18 cellular contexts compared by ENCODE assay signal in the genomic region with DNA sequence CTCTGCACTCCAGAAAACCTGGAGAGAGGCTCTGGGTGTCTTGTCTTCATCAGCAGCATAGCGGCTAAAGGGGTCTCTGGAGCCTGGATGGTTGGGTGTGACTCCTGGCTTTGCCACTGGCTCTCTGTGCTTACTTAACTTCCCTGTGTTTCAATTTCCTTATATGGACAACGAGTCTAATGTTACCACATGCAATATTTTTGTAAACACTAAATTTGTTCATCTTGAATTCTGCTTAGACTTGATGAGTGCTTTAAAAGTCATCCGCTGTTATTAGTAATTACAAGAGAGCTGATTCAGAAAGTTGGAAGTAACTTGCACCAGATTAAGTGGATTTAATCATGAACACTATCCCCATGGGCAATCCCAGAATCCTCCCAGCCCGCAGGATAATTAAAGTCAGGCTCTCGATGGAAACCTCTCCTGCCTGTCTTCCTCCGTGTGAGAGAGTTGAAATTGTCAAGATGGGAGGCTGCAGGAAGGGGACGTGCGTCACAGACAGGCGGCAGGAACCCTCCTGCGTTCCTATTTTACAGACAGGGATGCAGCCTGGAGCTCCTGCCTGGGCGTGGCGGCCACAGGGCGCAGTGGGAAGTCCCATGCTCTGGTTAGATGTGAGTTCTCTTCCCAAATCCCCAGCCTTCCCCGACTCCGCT.
A peak's percentile ranks its signal among the peaks of the same experiment; 100 is the strongest.
DNase-seq lines count a peak whose midpoint lies in the region; TF ChIP-seq lines count a peak whose summit lies in the region.
"Had no signal": no experiment of that assay in that cellular context is flagged by ENCODE, and none has a peak within 500 bp of the region (broad histone marks: within the 10 kb centered on the region; RNA-seq: fewer than 3 reads in every experiment).

No MANE protein-coding gene starts in this region.

- H3K27me3 Mint-ChIP-seq in osteocyte (ENCODE audit: unreplicated experiment) = peaks cover 66% of the 10 kb centered on the region

- no peak overlapping the region for H4K91ac ChIP-seq in neuronal stem cell (ENCODE audit: low read depth, low read length, poor library complexity)

- no peak overlapping the region for H2BK5ac ChIP-seq in neuronal stem cell (ENCODE audit: low read length)

- peak overlapping the region; percentile 17 for H3K4me3 Mint-ChIP-seq in osteocyte (ENCODE audit: unreplicated experiment)
- H3K4me3 Mint-ChIP-seq: stimulated activated naive B cell treated with anti-CD40 and anti-IgM and Interleukin-4, amounts not matched to agents 10 μg/mL and 1 μg/mL and 100 μg/mL, for 72 hours had no signal

- H3K4me2 ChIP-seq in neuronal stem cell (ENCODE audit: insufficient read depth, low read length, poor library complexity, severe bottlenecking) = no peak overlapping the region

- H3K4me1 Mint-ChIP-seq in osteocyte (ENCODE audit: unreplicated experiment) = no peaks in the 10 kb centered on the region

- TF ChIP-seq POLR2A in NB4 (IDR thresholded peaks at IDR 0.05; ENCODE audit: extremely low read depth, insufficient read length) = no peak

- no peaks in the 10 kb centered on the region for H3K79me1 ChIP-seq in neuronal stem cell (ENCODE audit: low read depth, low read length)

- no peak overlapping the region for H4K8ac ChIP-seq in neuronal stem cell (ENCODE audit: low read depth, low read length)

- H3K9me3 Mint-ChIP-seq in osteocyte (ENCODE audit: unreplicated experiment) = no peaks in the 10 kb centered on the region
- H3K9me3 Mint-ChIP-seq: stimulated activated naive B cell treated with anti-CD40 and anti-IgM and Interleukin-4, amounts not matched to agents 10 μg/mL and 1 μg/mL and 100 μg/mL, for 72 hours had no signal

- H3K14ac ChIP-seq in neuronal stem cell (ENCODE audit: low read length) = no peak overlapping the region

- no peak overlapping the region for H2BK120ac ChIP-seq in neuronal stem cell (ENCODE audit: low read depth, low read length)

- no peaks in the 10 kb centered on the region for H3K36me3 Mint-ChIP-seq in osteocyte (ENCODE audit: unreplicated experiment)
- H3K36me3 Mint-ChIP-seq: CD4-positive, alpha-beta memory T cell; stimulated activated naive B cell treated with anti-CD40 and anti-IgM and Interleukin-4, amounts not matched to agents 10 μg/mL and 1 μg/mL and 100 μg/mL, for 72 hours had no signal

- intact Hi-C loops in colonic mucosa (cut with DNase I) = no loop called here

- H2AK5ac ChIP-seq in neuronal stem cell (ENCODE audit: low read depth, low read length) = no peak overlapping the region

- H3K4me1 ChIP-seq in neuronal stem cell (ENCODE audit: control insufficient read depth in 2 of 2, insufficient read depth in 1 of 2, low read depth in 1 of 2, low read length in 2 of 2) (peaks cover 3% of the 10 kb centered on the region in 2 donors), colonic mucosa (peaks cover 3% of the 10 kb centered on the region)

- H3K27ac ChIP-seq in neuronal stem cell (replicated peaks; ENCODE audit: low read length) (no peak overlapping the region), colonic mucosa (no peak overlapping the region)
- H3K27ac ChIP-seq: ascending aorta, sigmoid colon had no signal

- H3K36me3 ChIP-seq in neuronal stem cell (replicated peaks in 1 of 2; ENCODE audit: control insufficient read depth in 2 of 2, insufficient read depth in 2 of 2, low read length in 2 of 2) (no peaks in the 10 kb centered on the region), colonic mucosa (no peaks in the 10 kb centered on the region)
- H3K36me3 ChIP-seq: ascending aorta, sigmoid colon had no signal

- H3K9ac ChIP-seq in neuronal stem cell (ENCODE audit: low read depth, low read length, poor library complexity) = no peak overlapping the region
- H3K9ac ChIP-seq in colonic mucosa (ENCODE audit: low read depth in 2 of 2, low read length in 2 of 2) = no peak overlapping the region

- no peak overlapping the region for H3K23ac ChIP-seq in neuronal stem cell (ENCODE audit: low read depth, low read length, poor library complexity)

- H2BK15ac ChIP-seq in neuronal stem cell (ENCODE audit: low read length) = no peak overlapping the region

- no peak overlapping the region for H3K27ac Mint-ChIP-seq in osteocyte (ENCODE audit: unreplicated experiment)
- H3K27ac Mint-ChIP-seq: CD4-positive, alpha-beta memory T cell; H9; stimulated activated naive B cell treated with anti-CD40 and anti-IgM and Interleukin-4, amounts not matched to agents 10 μg/mL and 1 μg/mL and 100 μg/mL, for 72 hours had no signal

- no peak for TF ChIP-seq CTCF in NB4 (IDR thresholded peaks at IDR 0.05; ENCODE audit: low read depth, low read length)
- TF ChIP-seq CTCF in fibroblast of pulmonary artery (IDR thresholded peaks at IDR 0.05; ENCODE audit: low read length, missing control alignments) = no peak
- no peak for TF ChIP-seq CTCF in osteocyte (IDR thresholded peaks at IDR 0.05)
- TF ChIP-seq CTCF in colonic mucosa (IDR thresholded peaks at IDR 0.05) = no peak

- WGBS in neuronal stem cell (ENCODE audit: extremely low coverage in 2 of 2, insufficient read length in 2 of 2, insufficient replicate concordance in 1 of 2), 2 donors = no CpG with 5 or more reads among the region's 15 CpGs

- no peak overlapping the region for H3K4me3 ChIP-seq in NB4 (ENCODE audit: low read depth, low read length)
- no peak overlapping the region for H3K4me3 ChIP-seq in fibroblast of pulmonary artery (replicated peaks; ENCODE audit: low read depth, low read length)
- H3K4me3 ChIP-seq in neuronal stem cell (ENCODE audit: low read length in 2 of 2) = no peak overlapping the region
- no peak overlapping the region for H3K4me3 ChIP-seq in colonic mucosa
- H3K4me3 ChIP-seq: sigmoid colon had no signal

- peak; percentile 60 for DNase-seq in CD1c-positive myeloid dendritic cell (ENCODE audit: extremely low spot score)
- peak; percentile 14 for DNase-seq in NB4 (ENCODE audit: low read depth)
- peak; percentile 38 for DNase-seq in fibroblast of pulmonary artery (ENCODE audit: low read depth)
- DNase-seq in osteocyte (ENCODE audit: extremely low spot score, unreplicated experiment) = no peak
- DNase-seq in neuronal stem cell (ENCODE audit: low spot score) = no peak
- DNase-seq in NCI-H1417 treated with DMSO at 0.1 percent for 48 hours (lab: John Stamatoyannopoulos, UW) = no peak
- no peak for DNase-seq in NCI-H2107 treated with DMSO at 0.1 percent for 48 hours (lab: John Stamatoyannopoulos, UW; ENCODE audit: unreplicated experiment)
- no peak for DNase-seq in colonic mucosa
- DNase-seq: activated CD4-positive, CD25-positive, alpha-beta regulatory T cell treated with anti-CD3 and anti-CD28 coated beads, Interleukin-2, amount 50 U/mL, for 72 hours; activated T-cell treated with anti-CD3 and anti-CD28 coated beads, Interleukin-2, amount 50 U/mL, for 48 hours; CD4-positive, alpha-beta memory T cell; H9; kidney; NCI-H2081 treated with DMSO at 0.1 percent for 48 hours; sigmoid colon; stimulated activated naive B cell treated with anti-CD40 and anti-IgM and Interleukin-4, amounts not matched to agents 10 μg/mL and 1 μg/mL and 100 μg/mL, for 72 hours; SW 1271 had no signal

- no peak overlapping the region for H2AFZ ChIP-seq in neuronal stem cell (ENCODE audit: low read length)

- H3K4ac ChIP-seq in neuronal stem cell (ENCODE audit: low read length) = no peak overlapping the region

- H3K27me3 ChIP-seq in neuronal stem cell (ENCODE audit: control insufficient read depth in 3 of 3, insufficient read depth in 3 of 3, low read depth in 1 of 3, low read length in 3 of 3) = peaks cover 2 to 40% (median 33%) of the 10 kb centered on the region in 3 experiments
- H3K27me3 ChIP-seq in colonic mucosa = no peaks in the 10 kb centered on the region

- no peak overlapping the region for H2BK12ac ChIP-seq in neuronal stem cell (ENCODE audit: low read length)

- H3K18ac ChIP-seq in neuronal stem cell (ENCODE audit: low read length) = no peak overlapping the region

- H3K9me3 ChIP-seq in neuronal stem cell (replicated peaks in 1 of 2; ENCODE audit: control insufficient read depth in 2 of 2, insufficient read depth in 1 of 2, low read depth in 1 of 2, low read length in 2 of 2) (peaks cover 0 to 2% of the 10 kb centered on the region in 2 donors), colonic mucosa (no peaks in the 10 kb centered on the region)
- H3K9me3 ChIP-seq: ascending aorta, sigmoid colon had no signal

Comparison
In these comparisons a context has a peak if more than half of its experiments do, and no peak if none do; other contexts are left out.
1. DNase-seq: peak in CD1c-positive myeloid dendritic cell (single experiment), NB4 (single experiment) and fibroblast of pulmonary artery (single experiment); none in osteocyte (single experiment), neuronal stem cell (single experiment), NCI-H1417 treated with DMSO at 0.1 percent for 48 hours (single experiment), NCI-H2107 treated with DMSO at 0.1 percent for 48 hours (single experiment) and colonic mucosa (single experiment).